8 cellular contexts compared by ENCODE assay signal in the genomic region with DNA sequence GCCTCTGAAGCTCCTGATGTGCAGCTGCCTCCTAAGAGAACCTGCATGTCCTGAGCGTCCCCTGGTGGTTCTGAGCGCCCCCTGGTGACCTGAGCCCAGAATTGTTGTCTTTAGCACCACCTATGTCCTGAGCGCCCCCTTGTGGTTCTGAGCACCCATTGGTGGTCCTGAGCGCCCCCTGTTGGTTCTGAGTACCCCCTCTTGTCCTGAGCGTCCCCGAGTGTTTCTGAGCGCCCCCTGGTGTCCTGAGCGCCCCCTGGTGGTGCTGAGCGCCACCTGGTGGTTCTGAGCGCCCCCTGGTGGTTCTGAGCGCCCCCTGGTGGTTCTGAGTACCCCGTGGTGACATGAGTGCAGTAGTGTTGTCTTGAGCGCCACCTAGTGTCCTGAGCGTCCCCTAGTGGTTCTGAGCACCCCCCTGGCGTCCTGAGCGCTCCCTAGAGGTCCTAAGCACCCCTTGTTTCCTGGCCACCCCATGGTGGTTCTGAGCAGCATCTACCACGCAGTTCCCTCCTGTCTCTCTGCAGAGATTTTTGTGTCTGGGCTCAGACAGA.
DNase-seq lines count a peak whose midpoint lies in the region; ATAC-seq and TF ChIP-seq lines count a peak whose summit lies in the region.

No MANE protein-coding gene starts in this region.

- H3K27ac ChIP-seq in body of pancreas (no peak overlapping the region), vagina (no peak overlapping the region)

- H3K9me3 ChIP-seq in body of pancreas (no peaks in the 10 kb centered on the region), vagina (no peaks in the 10 kb centered on the region)

- peak; percentile 70 for DNase-seq in CD14-positive monocyte (ENCODE audit: low spot score)
- DNase-seq in T-helper 2 cell treated with Interferon-gamma antibody and Interleukin-4, amounts not matched to agents 5 μg/mL and 100 μg/mL, for 36 hours (ENCODE audit: low spot score), result peak; percentile 87
- peak in 3 of 4 donors; percentile 32 to 43 (median 38) for DNase-seq in body of pancreas
- peak; percentile 91 for DNase-seq in natural killer cell treated with Interleukin-12 subunit alpha and Interleukin-12 subunit beta and Interleukin-15 and Interleukin-18, amount 100 ng/mL, for 72 hours (ENCODE audit: low spot score)
- no peak for DNase-seq in Ammon's horn (ENCODE audit: low spot score)
- DNase-seq in vagina (ENCODE audit: extremely low spot score in 2 of 2), result no peak

- H3K27me3 ChIP-seq in body of pancreas (no peaks in the 10 kb centered on the region), vagina (no peaks in the 10 kb centered on the region)

- no peak for TF ChIP-seq POLR2A in body of pancreas (IDR thresholded peaks at IDR 0.05)
- no peak for TF ChIP-seq POLR2A in vagina (IDR thresholded peaks at IDR 0.05)

- intact Hi-C loops in CD14-positive monocyte (cut with micrococcal nuclease) (no loop called here), body of pancreas (cut with DNase I) (no loop called here), vagina (cut with DNase I) (no loop called here)

- H3K4me1 Mint-ChIP-seq in CD14-positive monocyte, result peaks cover 6% of the 10 kb centered on the region
- no peaks in the 10 kb centered on the region for H3K4me1 Mint-ChIP-seq in T-helper 2 cell treated with Interferon-gamma antibody and Interleukin-4, amounts not matched to agents 5 μg/mL and 100 μg/mL, for 36 hours (ENCODE audit: low read depth)
- H3K4me1 Mint-ChIP-seq in natural killer cell treated with Interleukin-12 subunit alpha and Interleukin-12 subunit beta and Interleukin-15 and Interleukin-18, amount 100 ng/mL, for 72 hours (ENCODE audit: low read depth in 2 of 2), result peaks cover 12 to 15% of the 10 kb centered on the region in 2 donors

- H3K4me3 ChIP-seq in body of pancreas, result no peak overlapping the region
- no peak overlapping the region for H3K4me3 ChIP-seq in vagina

- H3K4me3 Mint-ChIP-seq in CD14-positive monocyte, result no peak overlapping the region
- no peak overlapping the region for H3K4me3 Mint-ChIP-seq in T-helper 2 cell treated with Interferon-gamma antibody and Interleukin-4, amounts not matched to agents 5 μg/mL and 100 μg/mL, for 36 hours
- peak overlapping the region; percentile 9 for H3K4me3 Mint-ChIP-seq in natural killer cell treated with Interleukin-12 subunit alpha and Interleukin-12 subunit beta and Interleukin-15 and Interleukin-18, amount 100 ng/mL, for 72 hours

- no peaks in the 10 kb centered on the region for H3K36me3 Mint-ChIP-seq in CD14-positive monocyte
- no peaks in the 10 kb centered on the region for H3K36me3 Mint-ChIP-seq in T-helper 2 cell treated with Interferon-gamma antibody and Interleukin-4, amounts not matched to agents 5 μg/mL and 100 μg/mL, for 36 hours (ENCODE audit: low read depth)
- no peaks in the 10 kb centered on the region for H3K36me3 Mint-ChIP-seq in natural killer cell treated with Interleukin-12 subunit alpha and Interleukin-12 subunit beta and Interleukin-15 and Interleukin-18, amount 100 ng/mL, for 72 hours

- H3K36me3 ChIP-seq in body of pancreas (replicated peaks in 1 of 2; ENCODE audit: insufficient read depth in 1 of 2, low read depth in 2 of 2) (no peaks in the 10 kb centered on the region), vagina (no peaks in the 10 kb centered on the region)

- 32 to 36% methylated on average over 16 to 17 of the region's 17 CpGs for WGBS in body of pancreas, 2 donors

- peak overlapping the region in 1 of 7 donors; percentile 0 for H3K27ac Mint-ChIP-seq in CD14-positive monocyte
- H3K27ac Mint-ChIP-seq in T-helper 2 cell treated with Interferon-gamma antibody and Interleukin-4, amounts not matched to agents 5 μg/mL and 100 μg/mL, for 36 hours, result peak overlapping the region; percentile 3
- peak overlapping the region; percentile 28 to 81 for H3K27ac Mint-ChIP-seq in natural killer cell treated with Interleukin-12 subunit alpha and Interleukin-12 subunit beta and Interleukin-15 and Interleukin-18, amount 100 ng/mL, for 72 hours

- peaks cover 0 to 3% (median 2%) of the 10 kb centered on the region in 3 donors for H3K27me3 Mint-ChIP-seq in CD14-positive monocyte (ENCODE audit: low read depth in 3 of 3)
- H3K27me3 Mint-ChIP-seq in T-helper 2 cell treated with Interferon-gamma antibody and Interleukin-4, amounts not matched to agents 5 μg/mL and 100 μg/mL, for 36 hours (ENCODE audit: low read depth), result peaks cover 42% of the 10 kb centered on the region
- peaks cover 19 to 48% of the 10 kb centered on the region in 2 donors for H3K27me3 Mint-ChIP-seq in natural killer cell treated with Interleukin-12 subunit alpha and Interleukin-12 subunit beta and Interleukin-15 and Interleukin-18, amount 100 ng/mL, for 72 hours

- H3K4me1 ChIP-seq in body of pancreas, result no peaks in the 10 kb centered on the region
- H3K4me1 ChIP-seq in vagina, result no peaks in the 10 kb centered on the region

- TF ChIP-seq CTCF in CD14-positive monocyte (IDR thresholded peaks at IDR 0.05) (peak; percentile 94), body of pancreas (IDR thresholded peaks at IDR 0.05) (peak in 6 of 7 experiments; percentile 15 to 67 (median 46)), vagina (IDR thresholded peaks at IDR 0.05) (peak in 1 of 3 experiments; percentile 17)

- ATAC-seq in GM19025 (IDR thresholded peaks at IDR 0.05; ENCODE audit: low read depth, unreplicated experiment) (peak; percentile 79), HG03196 (IDR thresholded peaks at IDR 0.05; ENCODE audit: unreplicated experiment) (peak; percentile 69), body of pancreas (no peak)
- ATAC-seq in natural killer cell treated with Interleukin-12 subunit alpha and Interleukin-12 subunit beta and Interleukin-15 and Interleukin-18, amount 100 ng/mL, for 72 hours, result peak; percentile 96

- peaks cover 3 to 8% (median 5%) of the 10 kb centered on the region in 7 donors for H3K9me3 Mint-ChIP-seq in CD14-positive monocyte
- H3K9me3 Mint-ChIP-seq in T-helper 2 cell treated with Interferon-gamma antibody and Interleukin-4, amounts not matched to agents 5 μg/mL and 100 μg/mL, for 36 hours, result peaks cover 4% of the 10 kb centered on the region
- H3K9me3 Mint-ChIP-seq in natural killer cell treated with Interleukin-12 subunit alpha and Interleukin-12 subunit beta and Interleukin-15 and Interleukin-18, amount 100 ng/mL, for 72 hours, result no peaks in the 10 kb centered on the region

Comparison
In these comparisons a context has a peak if more than half of its experiments do, and no peak if none do; other contexts are left out.
1. DNase-seq: peak in CD14-positive monocyte (single experiment), T-helper 2 cell treated with Interferon-gamma antibody and Interleukin-4, amounts not matched to agents 5 μg/mL and 100 μg/mL, for 36 hours (single experiment), body of pancreas (3 of 4) and natural killer cell treated with Interleukin-12 subunit alpha and Interleukin-12 subunit beta and Interleukin-15 and Interleukin-18, amount 100 ng/mL, for 72 hours (single experiment); none in Ammon's horn (single experiment) and vagina (0 of 2).